ENCODE assay signal across 16 cellular contexts in the genomic region with DNA sequence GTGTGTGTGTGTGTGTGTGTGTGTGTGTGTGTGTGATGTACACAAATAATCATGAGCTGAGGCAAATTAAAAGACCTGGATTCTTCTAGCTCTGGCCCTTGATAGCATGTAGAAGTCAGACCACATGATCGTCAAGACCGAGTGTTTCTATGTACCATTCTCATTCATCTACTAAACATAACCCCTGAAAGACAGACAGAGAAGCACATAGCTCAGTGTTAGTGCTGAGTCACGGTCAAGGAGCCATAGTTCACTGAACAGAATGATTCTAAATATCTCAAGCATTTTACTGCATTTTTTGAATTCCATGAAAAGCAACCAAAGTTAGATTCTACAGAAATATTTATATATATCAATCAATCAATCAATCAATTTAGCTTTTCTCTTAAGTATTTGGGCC.
"Had no signal": no experiment of that assay in that cellular context is flagged by ENCODE, and none has a peak within 500 bp of the region (broad histone marks: within the 10 kb centered on the region; RNA-seq: fewer than 3 reads in every experiment).

No MANE protein-coding gene starts in this region.

- H3K4me3 ChIP-seq: dorsolateral prefrontal cortex, gastrocnemius medialis, psoas muscle, sigmoid colon, skin epidermis had no signal

- H3K36me3 ChIP-seq: gastrocnemius medialis, sigmoid colon had no signal

- H3K9me3 ChIP-seq: gastrocnemius medialis, psoas muscle, sigmoid colon had no signal

- DNase-seq: cortex of kidney; dorsolateral prefrontal cortex; effector CD8-positive, alpha-beta T cell; gastrocnemius medialis; glutamatergic neuron; islet precursor cell; left cardiac atrium; mesendoderm; naive B cell; psoas muscle; sigmoid colon; stimulated activated CD4-positive, alpha-beta T cell treated with anti-CD3 and anti-CD28 coated beads, Interleukin-12 subunit alpha, Interleukin-12 subunit beta, amount 100 ng/mL, for 4 hours; stimulated activated naive CD4-positive, alpha-beta T cell treated with Interleukin-2 at 50 U/mL for 16 hours; trophoblast cell had no signal

- H3K27ac ChIP-seq: dorsolateral prefrontal cortex, gastrocnemius medialis, psoas muscle, sigmoid colon, skin epidermis had no signal

- H3K27me3 ChIP-seq: gastrocnemius medialis, sigmoid colon had no signal

- ATAC-seq: esophagus mucosa, gastrocnemius medialis, left cardiac atrium, psoas muscle had no signal

- H3K4me1 ChIP-seq: gastrocnemius medialis, psoas muscle, sigmoid colon had no signal
